In the genomic region with DNA sequence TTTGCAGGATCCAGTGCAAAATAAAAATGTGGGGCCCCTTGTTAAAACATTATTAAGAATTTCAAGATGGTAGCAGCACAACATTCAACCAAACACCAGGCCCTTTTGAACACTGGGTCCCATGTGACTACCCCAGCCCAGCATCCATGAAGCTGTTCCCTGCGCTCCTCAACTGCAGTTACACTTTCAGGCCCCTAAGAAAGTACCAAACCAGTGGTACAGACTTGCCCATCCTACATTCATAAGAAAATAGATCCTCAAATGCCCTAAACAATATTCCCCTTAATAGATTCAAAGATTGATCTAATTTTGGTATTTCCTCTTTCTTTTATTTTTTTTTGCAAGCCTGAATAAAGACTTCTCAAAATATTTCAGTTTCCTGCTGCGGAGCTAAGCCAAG, we compare ENCODE assay signal across 12 cellular contexts.
DNase-seq lines count a peak whose midpoint lies in the region; ATAC-seq and TF ChIP-seq lines count a peak whose summit lies in the region.
"Had no signal": no experiment of that assay in that cellular context is flagged by ENCODE, and none has a peak within 500 bp of the region (broad histone marks: within the 10 kb centered on the region; RNA-seq: fewer than 3 reads in every experiment).

No MANE protein-coding gene starts in this region.

- H3K4me3 ChIP-seq in right cardiac atrium (ENCODE audit: low read length) (no peak overlapping the region), spleen (peak overlapping the region in 1 of 8 donors; percentile 8)

- no peaks in the 10 kb centered on the region for H3K23me2 ChIP-seq in H9 (ENCODE audit: insufficient read length, low read depth, low read length, poor library complexity, severe bottlenecking)

- H2BK12ac ChIP-seq in H9 (ENCODE audit: insufficient read length, low read depth, low read length), result no peak overlapping the region

- H3K79me1 ChIP-seq in H9 (ENCODE audit: insufficient read depth, low read depth, low read length, poor library complexity, severe bottlenecking), result no peaks in the 10 kb centered on the region

- H3K36me3 Mint-ChIP-seq in H9 (ENCODE audit: insufficient read depth in 1 of 3, low read depth in 3 of 3) (no peaks in the 10 kb centered on the region), WTC11 (no peaks in the 10 kb centered on the region)

- no peak overlapping the region for H3K23ac ChIP-seq in H9 (ENCODE audit: insufficient read length, low read depth, low read length)

- H3K27ac Mint-ChIP-seq in H9 (peak overlapping the region; percentile 19 to 73 (median 46); a peak in 4 of 7 replicates), WTC11 (0 out of 2 replicates have a peak overlapping the region, but pooled peaks have one; percentile 16)
- H3K27ac Mint-ChIP-seq: dendritic cell treated with granulocyte-macrophage colony-stimulating factor and Interleukin-4, amounts not matched to agents 40 ng/mL and 50 ng/mL, for 4 days; T-helper 1 cell treated with Interleukin-12 subunit alpha and Interleukin-12 subunit beta and Interleukin-4 antibody, amounts not matched to agents 30 μg/mL and 1 μg/mL, for 36 hours had no signal

- no peak overlapping the region for H2BK120ac ChIP-seq in H9 (ENCODE audit: low read depth, low read length, poor library complexity, severe bottlenecking)

- H4K5ac ChIP-seq in H9 (ENCODE audit: insufficient read length, low read depth, low read length), result no peak overlapping the region

- peaks cover 2% of the 10 kb centered on the region for H4K20me1 ChIP-seq in H9 (ENCODE audit: control insufficient read depth, insufficient read depth, insufficient read length)

- POLR2A ChIA-PET in WTC11 (lab: Charles Lee), result interaction anchor here (0.5 kb wide), 1 partner anchor 293 kb away, joined by 5 read pairs; no protein-coding TSS in a partner anchor

- H3K79me2 ChIP-seq in H9 (ENCODE audit: insufficient read depth, low read length), result no peaks in the 10 kb centered on the region

- no peak overlapping the region for H3K27ac ChIP-seq in H9 (ENCODE audit: insufficient read length, low read depth, low read length)
- peak overlapping the region; percentile 73 for H3K27ac ChIP-seq in right cardiac atrium (ENCODE audit: low read length)
- peak overlapping the region; percentile 17 to 78 (median 61) for H3K27ac ChIP-seq in spleen

- H3K4me2 ChIP-seq in H9 (ENCODE audit: insufficient read depth, insufficient read length, low read length), result no peak overlapping the region

- H3K9me3 Mint-ChIP-seq in H9 (no peaks in the 10 kb centered on the region), WTC11 (no peaks in the 10 kb centered on the region)
- H3K9me3 Mint-ChIP-seq: dendritic cell treated with granulocyte-macrophage colony-stimulating factor and Interleukin-4, amounts not matched to agents 40 ng/mL and 50 ng/mL, for 4 days; T-helper 1 cell treated with Interleukin-12 subunit alpha and Interleukin-12 subunit beta and Interleukin-4 antibody, amounts not matched to agents 30 μg/mL and 1 μg/mL, for 36 hours had no signal

- H2AK5ac ChIP-seq in H9 (ENCODE audit: insufficient read length, low read length), result no peak overlapping the region

- H3K27me3 Mint-ChIP-seq in H9 (ENCODE audit: low read depth), result no peaks in the 10 kb centered on the region
- no peaks in the 10 kb centered on the region; the same call in 1 of the 2 replicates for H3K27me3 Mint-ChIP-seq in WTC11 (ENCODE audit: low read depth)
- H3K27me3 Mint-ChIP-seq: dendritic cell treated with granulocyte-macrophage colony-stimulating factor and Interleukin-4, amounts not matched to agents 40 ng/mL and 50 ng/mL, for 4 days had no signal

- DNase-seq in H9 (no peak), WTC11 (ENCODE audit: low spot score) (no peak), right cardiac atrium (no peak), spleen (no peak), amygdala (lab: John Stamatoyannopoulos, UW) (no peak)
- no peak for DNase-seq in activated naive CD4-positive, alpha-beta T cell treated with anti-CD3 and anti-CD28 coated beads, Interleukin-2, amount 50 U/mL, for 16 hours
- DNase-seq: activated T-cell treated with anti-CD3 and anti-CD28 coated beads for 4 hours, COR-L47, MM.1S had no signal

- H2BK5ac ChIP-seq in H9 (ENCODE audit: insufficient read length, low read length), result no peak overlapping the region

- CTCF ChIA-PET in WTC11 (lab: Charles Lee), result interaction anchor here (1.4 kb wide), 1 partner anchor 103 kb away, joined by 5 read pairs; no protein-coding TSS in a partner anchor

- no peak overlapping the region for H3K14ac ChIP-seq in H9 (ENCODE audit: insufficient read depth, low read length)

- H3K4me3 Mint-ChIP-seq in H9 (no peak overlapping the region), WTC11 (no peak overlapping the region)
- H3K4me3 Mint-ChIP-seq: dendritic cell treated with granulocyte-macrophage colony-stimulating factor and Interleukin-4, amounts not matched to agents 40 ng/mL and 50 ng/mL, for 4 days; T-helper 1 cell treated with Interleukin-12 subunit alpha and Interleukin-12 subunit beta and Interleukin-4 antibody, amounts not matched to agents 30 μg/mL and 1 μg/mL, for 36 hours had no signal

- H2BK15ac ChIP-seq in H9 (ENCODE audit: low read depth, low read length), result no peak overlapping the region

- no peaks in the 10 kb centered on the region for H3K9me3 ChIP-seq in H9 (ENCODE audit: control insufficient read depth, low read depth, low read length)
- H3K9me3 ChIP-seq in right cardiac atrium (ENCODE audit: control insufficient read depth, low read length), result no peaks in the 10 kb centered on the region
- no peaks in the 10 kb centered on the region for H3K9me3 ChIP-seq in spleen

- H3K4me1 ChIP-seq in H9 (ENCODE audit: insufficient read depth, low read length) (peaks cover 34% of the 10 kb centered on the region), right cardiac atrium (ENCODE audit: control insufficient read depth, insufficient read depth, low read length) (peaks cover 6% of the 10 kb centered on the region), spleen (peaks cover 0 to 30% (median 7%) of the 10 kb centered on the region in 6 donors)

- H3K4ac ChIP-seq in H9 (ENCODE audit: low read depth, low read length), result no peak overlapping the region

- H3K27me3 ChIP-seq in H9 (ENCODE audit: insufficient read depth, low read length) (no peaks in the 10 kb centered on the region), right cardiac atrium (ENCODE audit: control insufficient read depth, insufficient read depth) (no peaks in the 10 kb centered on the region), spleen (replicated peaks in 1 of 7) (no peaks in the 10 kb centered on the region)

- no peak overlapping the region for H3K9ac ChIP-seq in H9 (ENCODE audit: extremely low read depth, insufficient read length, low read length)

- H3K4me1 Mint-ChIP-seq in H9 (peaks cover 89% of the 10 kb centered on the region in 2 experiments), WTC11 (peaks cover 97% of the 10 kb centered on the region)

- no peak overlapping the region for H2BK20ac ChIP-seq in H9 (ENCODE audit: low read depth, low read length, poor library complexity, severe bottlenecking)

- no peak overlapping the region for H2AFZ ChIP-seq in H9 (ENCODE audit: low read length)

- 0 out of 3 replicates have a peak, but pooled peaks have one; percentile 19 for TF ChIP-seq CTCF in H9 (conservative IDR thresholded peaks at IDR 0.05)
- no peak for TF ChIP-seq CTCF in WTC11 (IDR thresholded peaks at IDR 0.05)
- TF ChIP-seq CTCF in spleen (IDR thresholded peaks at IDR 0.05 in 8 of 11, conservative IDR thresholded peaks at IDR 0.05 in 3 of 11), result no peak

- no peak overlapping the region for H3K56ac ChIP-seq in H9 (ENCODE audit: insufficient read length, low read depth, low read length)

- WGBS in H9 (ENCODE audit: extremely low coverage, insufficient read length, low lambda C conversion rate), result no CpG with 5 or more reads among the region's 2 CpGs
- 71% methylated on average over 2 of the region's 2 CpGs for WGBS in right cardiac atrium
- 34 to 68% (median 41%) methylated on average over 2 of the region's 2 CpGs for WGBS in spleen, 5 donors

- intact Hi-C loops in right cardiac atrium (cut with DNase I) (no loop called here), spleen (cut with DNase I; ENCODE audit: low total_unique reads) (no loop called here)

- ATAC-seq in WTC11, result 0 out of 2 replicates have a peak, but pooled peaks have one; percentile 17
- ATAC-seq in right cardiac atrium, result no peak
- ATAC-seq in HG03139 (IDR thresholded peaks at IDR 0.05; ENCODE audit: unreplicated experiment), result no peak

- no peak overlapping the region for H3K18ac ChIP-seq in H9 (ENCODE audit: insufficient read length, low read depth, low read length)

- no peak overlapping the region for H4K8ac ChIP-seq in H9 (replicated peaks; ENCODE audit: insufficient read length, low read depth, low read length)

- no peaks in the 10 kb centered on the region for H3K36me3 ChIP-seq in spleen

- no peak for TF ChIP-seq POLR2A in spleen (IDR thresholded peaks at IDR 0.05)

- H3T11ph ChIP-seq in H9 (ENCODE audit: low read length), result no peak overlapping the region

- no peak overlapping the region for H4K91ac ChIP-seq in H9 (ENCODE audit: insufficient read length, low read depth, low read length)

TF ChIP-seq in WTC11, 78 proteins besides CTCF, POLR2A, EP300 and RAD21 (continues in another document):
- no peak for TF ChIP-seq MXD4 (CRISPR knock-in tag; IDR thresholded peaks at IDR 0.05; ENCODE audit: borderline replicate concordance)
- TF ChIP-seq, protein P1, sequence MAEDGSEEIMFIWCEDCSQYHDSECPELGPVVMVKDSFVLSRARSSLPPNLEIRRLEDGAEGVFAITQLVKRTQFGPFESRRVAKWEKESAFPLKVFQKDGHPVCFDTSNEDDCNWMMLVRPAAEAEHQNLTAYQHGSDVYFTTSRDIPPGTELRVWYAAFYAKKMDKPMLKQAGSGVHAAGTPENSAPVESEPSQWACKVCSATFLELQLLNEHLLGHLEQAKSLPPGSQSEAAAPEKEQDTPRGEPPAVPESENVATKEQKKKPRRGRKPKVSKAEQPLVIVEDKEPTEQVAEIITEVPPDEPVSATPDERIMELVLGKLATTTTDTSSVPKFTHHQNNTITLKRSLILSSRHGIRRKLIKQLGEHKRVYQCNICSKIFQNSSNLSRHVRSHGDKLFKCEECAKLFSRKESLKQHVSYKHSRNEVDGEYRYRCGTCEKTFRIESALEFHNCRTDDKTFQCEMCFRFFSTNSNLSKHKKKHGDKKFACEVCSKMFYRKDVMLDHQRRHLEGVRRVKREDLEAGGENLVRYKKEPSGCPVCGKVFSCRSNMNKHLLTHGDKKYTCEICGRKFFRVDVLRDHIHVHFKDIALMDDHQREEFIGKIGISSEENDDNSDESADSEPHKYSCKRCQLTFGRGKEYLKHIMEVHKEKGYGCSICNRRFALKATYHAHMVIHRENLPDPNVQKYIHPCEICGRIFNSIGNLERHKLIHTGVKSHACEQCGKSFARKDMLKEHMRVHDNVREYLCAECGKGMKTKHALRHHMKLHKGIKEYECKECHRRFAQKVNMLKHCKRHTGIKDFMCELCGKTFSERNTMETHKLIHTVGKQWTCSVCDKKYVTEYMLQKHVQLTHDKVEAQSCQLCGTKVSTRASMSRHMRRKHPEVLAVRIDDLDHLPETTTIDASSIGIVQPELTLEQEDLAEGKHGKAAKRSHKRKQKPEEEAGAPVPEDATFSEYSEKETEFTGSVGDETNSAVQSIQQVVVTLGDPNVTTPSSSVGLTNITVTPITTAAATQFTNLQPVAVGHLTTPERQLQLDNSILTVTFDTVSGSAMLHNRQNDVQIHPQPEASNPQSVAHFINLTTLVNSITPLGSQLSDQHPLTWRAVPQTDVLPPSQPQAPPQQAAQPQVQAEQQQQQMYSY (CRISPR knock-in tag; IDR thresholded peaks at IDR 0.05), result no peak
- no peak for TF ChIP-seq MYBL2 (CRISPR knock-in tag; IDR thresholded peaks at IDR 0.05)
